In the genomic region with DNA sequence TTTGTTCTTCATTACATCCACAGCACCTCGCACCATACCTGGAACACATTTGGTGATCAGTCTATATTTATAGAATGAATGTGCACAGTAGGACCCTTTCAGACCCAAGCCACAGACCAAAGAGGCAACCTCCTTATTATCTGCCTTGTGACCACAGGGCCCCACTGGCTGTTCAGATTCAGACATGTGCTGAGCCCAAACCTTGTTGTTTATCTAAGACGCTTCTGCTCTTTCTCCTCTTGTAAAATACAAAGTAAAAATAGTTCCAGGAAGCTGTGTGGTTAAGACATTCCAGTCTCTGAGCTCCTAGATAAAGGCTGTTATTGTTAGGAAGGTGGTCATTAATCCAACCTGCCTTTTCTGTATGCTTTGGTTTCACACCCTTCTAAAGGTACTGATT, we compare ENCODE assay signal across 20 cellular contexts. TPM values are rescaled to one million over a fixed set of nuclear protein-coding genes. Genes with fewer than 3 reads are reported as not detected.
A peak's percentile ranks its signal among the peaks of the same experiment; 100 is the strongest.
DNase-seq lines count a peak whose midpoint lies in the region; ATAC-seq, FAIRE-seq and TF ChIP-seq lines count a peak whose summit lies in the region.
"Had no signal": no experiment of that assay in that cellular context is flagged by ENCODE, and none has a peak within 500 bp of the region (broad histone marks: within the 10 kb centered on the region; RNA-seq: fewer than 3 reads in every experiment).

No MANE protein-coding gene starts in this region.

- H3K4me1 Mint-ChIP-seq in activated T-helper 2 cell treated with anti-CD3 and anti-CD28 coated beads, Interferon-gamma antibody, Interleukin-2, Interleukin-4, amounts not matched to agents 10 μg/mL and 5 μg/mL and 100 μg/mL, durations not matched to agents 14 hours and 24 hours and 36 hours (ENCODE audit: low read depth): peaks cover 21% of the 10 kb centered on the region
- peaks cover 28% of the 10 kb centered on the region for H3K4me1 Mint-ChIP-seq in Calu3 (ENCODE audit: low read depth, unreplicated experiment)

- POLR2A ChIA-PET in K562 (lab: Yijun Ruan, JAX): interaction anchor here (0.6 to 0.7 kb wide), 4 partner anchors 12 to 239 kb away, joined by 3 read pairs; partner anchors contain the start of gene EDN2

- H3K4me2 ChIP-seq in K562 (ENCODE audit: insufficient read depth, low read length): peak overlapping the region; percentile 0; the same call in 1 of the 2 replicates

- CTCF ChIA-PET in K562 (lab: Yijun Ruan, JAX; ENCODE audit: low intra/inter-chr PET ratio) (no interaction called here), Calu3 (lab: Charles Lee) (interaction anchor here (0.5 to 0.6 kb wide), 2 partner anchors 35 to 1609 kb away, joined by 3 to 5 read pairs; no protein-coding TSS in a partner anchor)

- WGBS in K562 (ENCODE audit: insufficient coverage, low coverage, missing lambda C conversion rate): 20% methylated on average over 2 of the region's 2 CpGs
- WGBS in prostate gland: 48% methylated on average over 2 of the region's 2 CpGs

- H3K9me3 ChIP-seq in K562 (replicated peaks; ENCODE audit: control insufficient read depth, insufficient read depth, low read depth, low read length) (no peaks in the 10 kb centered on the region), prostate gland (no peaks in the 10 kb centered on the region)
- H3K9me3 ChIP-seq: tibial nerve had no signal

- no peak for TF ChIP-seq CTCF in K562 (IDR thresholded peaks at IDR 0.05 in 2 of 3, conservative IDR thresholded peaks at IDR 0.05 in 1 of 3; ENCODE audit: insufficient read depth in 2 of 3, low read depth in 1 of 3, low read length in 3 of 3)
- TF ChIP-seq CTCF in prostate gland (IDR thresholded peaks at IDR 0.05): no peak
- TF ChIP-seq CTCF in Calu3 (IDR thresholded peaks at IDR 0.05; ENCODE audit: unreplicated experiment): no peak

- H3K4me3 Mint-ChIP-seq in activated T-helper 2 cell treated with anti-CD3 and anti-CD28 coated beads, Interferon-gamma antibody, Interleukin-2, Interleukin-4, amounts not matched to agents 10 μg/mL and 5 μg/mL and 100 μg/mL, durations not matched to agents 14 hours and 24 hours and 36 hours (ENCODE audit: low read depth): no peak overlapping the region
- no peak overlapping the region for H3K4me3 Mint-ChIP-seq in Calu3 (ENCODE audit: low read depth, unreplicated experiment)

- peak; percentile 22; the same call in 1 of the 2 replicates for TF ChIP-seq EP300 in K562 (IDR thresholded peaks at IDR 0.05; ENCODE audit: low read length)

- in situ Hi-C loops in K562 (cut with MboI): no loop called here

- H3K36me3 ChIP-seq in K562 (ENCODE audit: control insufficient read depth, insufficient read depth, low read length) (no peaks in the 10 kb centered on the region), prostate gland (no peaks in the 10 kb centered on the region)
- H3K36me3 ChIP-seq: tibial nerve had no signal

- DNase-seq in HT1080 (ENCODE audit: low read depth): peak; percentile 58
- DNase-seq in NOMO-1 treated with DMSO at 0.1 percent for 48 hours (lab: John Stamatoyannopoulos, UW; ENCODE audit: unreplicated experiment): peak; percentile 6
- DNase-seq in K562 (ENCODE audit: extremely low read depth in 1 of 4, low spot score in 3 of 4): peak in 2 of 4 experiments; percentile 42 to 73
- DNase-seq in prostate gland (ENCODE audit: low spot score): peak; percentile 11
- DNase-seq in stimulated activated naive CD4-positive, alpha-beta T cell (lab: John Stamatoyannopoulos, UW): no peak
- no peak for DNase-seq in activated T-helper 2 cell treated with anti-CD3 and anti-CD28 coated beads, Interferon-gamma antibody, Interleukin-2, Interleukin-4, amounts not matched to agents 10 μg/mL and 5 μg/mL and 100 μg/mL, durations not matched to agents 14 hours and 24 hours and 36 hours (ENCODE audit: low spot score)
- no peak for DNase-seq in mesenteric fat pad (ENCODE audit: low spot score)
- DNase-seq in Calu3: no peak
- DNase-seq: activated CD4-positive, alpha-beta T cell treated with anti-CD3 and anti-CD28 coated beads, Interleukin-2, amount 50 U/mL, for 1 hour; effector memory CD4-positive, alpha-beta T cell; hypothalamus; left colon; NCI-H146; NCI-H2227 treated with DMSO at 0.1 percent for 48 hours; SIG-M5; T1000 had no signal

- TF ChIP-seq RAD21 in K562 (CRISPR knock-in tag; conservative IDR thresholded peaks at IDR 0.05 in 1 of 2, IDR thresholded peaks at IDR 0.05 in 1 of 2): peak in 1 of 2 experiments; percentile 7; a peak in 1 of 4 replicates

- no peak overlapping the region for H3K4me3 ChIP-seq in K562
- H3K4me3 ChIP-seq in prostate gland: no peak overlapping the region
- H3K4me3 ChIP-seq: skin epidermis, tibial nerve had no signal

- H3K27me3 Mint-ChIP-seq in activated T-helper 2 cell treated with anti-CD3 and anti-CD28 coated beads, Interferon-gamma antibody, Interleukin-2, Interleukin-4, amounts not matched to agents 10 μg/mL and 5 μg/mL and 100 μg/mL, durations not matched to agents 14 hours and 24 hours and 36 hours (ENCODE audit: low read depth): peaks cover 13% of the 10 kb centered on the region
- H3K27me3 Mint-ChIP-seq in Calu3 (ENCODE audit: unreplicated experiment): no peaks in the 10 kb centered on the region

- no peak overlapping the region for H2AFZ ChIP-seq in K562 (ENCODE audit: low read depth, low read length)

- no peaks in the 10 kb centered on the region for H3K9me3 Mint-ChIP-seq in activated T-helper 2 cell treated with anti-CD3 and anti-CD28 coated beads, Interferon-gamma antibody, Interleukin-2, Interleukin-4, amounts not matched to agents 10 μg/mL and 5 μg/mL and 100 μg/mL, durations not matched to agents 14 hours and 24 hours and 36 hours
- no peaks in the 10 kb centered on the region for H3K9me3 Mint-ChIP-seq in Calu3 (ENCODE audit: low read depth, unreplicated experiment)
- H3K9me3 Mint-ChIP-seq: activated naive CD4-positive, alpha-beta T cell treated with anti-CD3 and anti-CD28 coated beads, Interleukin-2, amount 50 U/mL, for 72 hours had no signal

- H3K27ac ChIP-seq in K562 (ENCODE audit: extremely low read depth, low read depth, low read length) (peak overlapping the region; percentile 22; the same call in 1 of the 3 replicates), prostate gland (peak overlapping the region in 1 of 2 donors; percentile 13)
- H3K27ac ChIP-seq: skin epidermis, tibial nerve had no signal

- no peaks in the 10 kb centered on the region for H3K9me1 ChIP-seq in K562 (ENCODE audit: control insufficient read depth, insufficient read depth, low read length)

- peaks cover 3% of the 10 kb centered on the region for H3K36me3 Mint-ChIP-seq in activated T-helper 2 cell treated with anti-CD3 and anti-CD28 coated beads, Interferon-gamma antibody, Interleukin-2, Interleukin-4, amounts not matched to agents 10 μg/mL and 5 μg/mL and 100 μg/mL, durations not matched to agents 14 hours and 24 hours and 36 hours (ENCODE audit: low read depth)
- peaks cover 5% of the 10 kb centered on the region for H3K36me3 Mint-ChIP-seq in Calu3 (ENCODE audit: insufficient read depth, unreplicated experiment)

- no peak overlapping the region for H3K27ac Mint-ChIP-seq in activated T-helper 2 cell treated with anti-CD3 and anti-CD28 coated beads, Interferon-gamma antibody, Interleukin-2, Interleukin-4, amounts not matched to agents 10 μg/mL and 5 μg/mL and 100 μg/mL, durations not matched to agents 14 hours and 24 hours and 36 hours
- H3K27ac Mint-ChIP-seq in Calu3 (ENCODE audit: unreplicated experiment): no peak overlapping the region
- H3K27ac Mint-ChIP-seq: activated naive CD4-positive, alpha-beta T cell treated with anti-CD3 and anti-CD28 coated beads, Interleukin-2, amount 50 U/mL, for 72 hours had no signal

- no peak overlapping the region for H3K9ac ChIP-seq in K562 (ENCODE audit: insufficient read depth in 1 of 2, low read depth in 2 of 2, low read length in 2 of 2)

- H3K4me1 ChIP-seq in K562 (replicated peaks in 1 of 2; ENCODE audit: control insufficient read depth in 2 of 2, insufficient read depth in 2 of 2, low read length in 2 of 2): peaks cover 25 to 40% of the 10 kb centered on the region in 2 experiments
- H3K4me1 ChIP-seq in prostate gland (replicated peaks): peaks cover 3% of the 10 kb centered on the region

- H3K79me2 ChIP-seq in K562 (ENCODE audit: control insufficient read depth, insufficient read depth, low read length): peaks cover 20% of the 10 kb centered on the region; the same call in 2 of the 3 replicates

- H3K27me3 ChIP-seq in K562 (ENCODE audit: control insufficient read depth in 2 of 2, insufficient read depth in 2 of 2, low read length in 2 of 2) (no peaks in the 10 kb centered on the region), prostate gland (replicated peaks; ENCODE audit: insufficient read depth) (no peaks in the 10 kb centered on the region)
- H3K27me3 ChIP-seq: tibial nerve had no signal

- no peak for ATAC-seq in K562
- ATAC-seq: activated naive CD4-positive, alpha-beta T cell treated with anti-CD3 and anti-CD28 coated beads, Interleukin-2, amount 50 U/mL, for 72 hours; left colon had no signal

- intact Hi-C loops in K562 (cut with micrococcal nuclease): loop anchor here (10.0 kb wide), 1 partner anchor 201 kb away; no protein-coding TSS in a partner anchor
- intact Hi-C loops in prostate gland (cut with DNase I): no loop called here
- intact Hi-C loops in activated T-helper 2 cell treated with anti-CD3 and anti-CD28 coated beads, Interferon-gamma antibody, Interleukin-2, Interleukin-4, amounts not matched to agents 10 μg/mL and 5 μg/mL and 100 μg/mL, durations not matched to agents 14 hours and 24 hours and 36 hours (cut with micrococcal nuclease): loop anchor here (10.0 kb wide), 1 partner anchor 261 kb away; no protein-coding TSS in a partner anchor
- intact Hi-C loops in Calu3 (cut with micrococcal nuclease; ENCODE audit: unreplicated experiment): no loop called here

- H4K20me1 ChIP-seq in K562 (replicated peaks; ENCODE audit: control insufficient read depth, insufficient read depth, low read length): no peaks in the 10 kb centered on the region

- TF ChIP-seq POLR2A in K562 (conservative IDR thresholded peaks at IDR 0.05) (no peak), prostate gland (IDR thresholded peaks at IDR 0.05) (no peak)

- FAIRE-seq in K562 (lab: Jason Lieb, UNC): peak; percentile 75
- FAIRE-seq: bronchial epithelial cell had no signal

- no TSS peak for BruUV-seq in K562 (replicated peaks; lab: Mats Ljungman, UMichigan)
- no TSS peak for BruUV-seq in Calu3 (replicated peaks; lab: Mats Ljungman, UMichigan)

RNA-seq across cellular contexts. Expression of gene SCMH1, which starts 3.6 kb away (rescaled TPM):
- total RNA-seq in HT1080 (2014; rRNA removed; shearing (Covaris generic)): 31.8 and 39.2 TPM in 2 replicates
- 20.8 and 21.8 TPM in 2 replicates for polyA plus RNA-seq in HT1080 (2015; cell fraction: cytosol; rRNA removed)
- polyA plus RNA-seq in HT1080 (2015; cell fraction: nucleus; rRNA removed): 23.8 and 29.4 TPM in 2 replicates
- 86.3 and 90.3 TPM in 2 replicates for total RNA-seq in K562 (2011; cell fraction: chromatin; rRNA removed; ENCODE audit: low replicate concordance)
- 47.4 and 64.9 TPM in 2 replicates for total RNA-seq in K562 (2011; cell fraction: nucleolus; rRNA removed)
- 66.9 and 67.4 TPM in 2 replicates for total RNA-seq in K562 (2011; cell fraction: nucleoplasm; rRNA removed)
- total RNA-seq in K562 (2014; rRNA removed) (26.8 and 30.5 TPM in 2 replicates), K562 (2014; rRNA removed; fragmentation: Illumina TruSeq; extraction: Trizol) (19.2 and 19.8 TPM in 2 replicates), K562 (2015; rRNA removed; fragmentation: Illumina TruSeq; extraction: Trizol) (24.3 and 27.6 TPM in 2 replicates), K562 (2021) (32.0 and 33.0 TPM in 2 replicates), prostate gland (10 to 100 TPM; 49.0 to 62.7 TPM), mesenteric fat pad (35.8 TPM), Calu3 (2022) (25.9 and 27.6 TPM in 2 replicates)
- polyA plus RNA-seq in K562 (2011; rRNA removed) (32.3 and 37.6 TPM in 2 replicates), K562 (2014; fragmentation: Illumina TruSeq; extraction: Trizol) (35.3 and 37.0 TPM in 2 replicates), K562 (2014; fragmentation: Nextera tagmentation; extraction: Ambion mirVana) (10 to 100 TPM in 1 of 2 experiments, 1 to 10 TPM in 1; 8.5 to 14.0 TPM), K562 (2014; rRNA removed) (27.6 and 27.9 TPM in 2 replicates)
- polyA plus RNA-seq in K562 (2011; cell fraction: cytosol; rRNA removed): 35.5 and 35.8 TPM in 2 replicates
- polyA plus RNA-seq in K562 (2011; cell fraction: nucleus; rRNA removed): 78.5 and 122 TPM in 2 replicates
- polyA plus RNA-seq in K562 (2012): 26.6 and 40.9 TPM in 2 replicates
- 33.1 and 40.4 TPM in 2 replicates for polyA minus RNA-seq in K562 (2011; rRNA and poly(A)+ RNA removed)
- polyA minus RNA-seq in K562 (2011; cell fraction: cytosol; rRNA and poly(A)+ RNA removed): 16.2 and 17.2 TPM in 2 replicates
- 36.2 and 36.3 TPM in 2 replicates for polyA minus RNA-seq in K562 (2011; cell fraction: nucleus; rRNA and poly(A)+ RNA removed)
- 19.0 and 20.3 TPM in 2 replicates for total RNA-seq in activated T-helper 2 cell treated with anti-CD3 and anti-CD28 coated beads, Interferon-gamma antibody, Interleukin-2, Interleukin-4, amounts not matched to agents 10 μg/mL and 5 μg/mL and 100 μg/mL, durations not matched to agents 14 hours and 24 hours and 36 hours

Comparison
In these comparisons a context has a peak if more than half of its experiments do, and no peak if none do; other contexts are left out.
1. DNase-seq: peak in HT1080 (single experiment), NOMO-1 treated with DMSO at 0.1 percent for 48 hours (single experiment) and prostate gland (single experiment); none in stimulated activated naive CD4-positive, alpha-beta T cell (0 of 6), activated T-helper 2 cell treated with anti-CD3 and anti-CD28 coated beads, Interferon-gamma antibody, Interleukin-2, Interleukin-4, amounts not matched to agents 10 μg/mL and 5 μg/mL and 100 μg/mL, durations not matched to agents 14 hours and 24 hours and 36 hours (single experiment), mesenteric fat pad (single experiment) and Calu3 (single experiment).
2. intact Hi-C loops: an anchor here in K562 (10.0 kb wide) and activated T-helper 2 cell treated with anti-CD3 and anti-CD28 coated beads, Interferon-gamma antibody, Interleukin-2, Interleukin-4, amounts not matched to agents 10 μg/mL and 5 μg/mL and 100 μg/mL, durations not matched to agents 14 hours and 24 hours and 36 hours (10.0 kb wide); none called in prostate gland and Calu3.